Comparison of ENCODE assay signal across 8 cellular contexts in the genomic region with DNA sequence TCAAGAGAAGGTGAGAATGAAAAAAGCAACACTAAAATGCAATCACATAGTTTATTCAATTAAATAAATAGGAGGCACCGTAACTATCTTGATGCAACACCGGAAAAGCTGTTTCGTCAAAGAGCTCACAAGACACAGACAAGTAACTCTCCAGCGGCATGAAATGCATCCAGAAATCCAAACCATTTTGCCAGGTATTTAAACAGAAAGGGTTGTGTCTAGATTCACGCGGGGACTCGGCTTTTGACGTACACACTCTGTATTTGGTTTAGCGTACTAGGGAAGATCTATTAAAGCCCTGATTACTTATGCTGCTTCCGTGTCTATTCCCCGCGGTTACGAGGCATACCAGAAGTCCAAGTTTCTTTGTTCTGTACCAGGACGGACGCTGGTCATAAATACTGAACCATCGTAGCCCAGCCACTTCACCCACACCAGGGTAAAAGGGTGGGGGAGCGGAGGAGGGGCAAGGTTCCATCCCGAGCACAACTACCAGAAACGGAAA. TPM values are rescaled to one million over a fixed set of nuclear protein-coding genes. Genes with fewer than 3 reads are reported as not detected.
DNase-seq lines count a peak whose midpoint lies in the region; ATAC-seq and TF ChIP-seq lines count a peak whose summit lies in the region.

No MANE protein-coding gene starts in this region.

- peak in 2 of 4 donors; percentile 10 to 31 for TF ChIP-seq POLR2A in upper lobe of left lung (IDR thresholded peaks at IDR 0.05)

- TF ChIP-seq EP300 in upper lobe of left lung (IDR thresholded peaks at IDR 0.05): no peak

- 0% methylated on average over 18 to 19 of the region's 19 CpGs for WGBS in upper lobe of left lung, 2 donors

- ATAC-seq in HG03196 (IDR thresholded peaks at IDR 0.05; ENCODE audit: unreplicated experiment) (peak; percentile 0), SK-N-SH treated with all-trans-retinoic acid at 6 μM for 48 hours (peak; percentile 46), upper lobe of left lung (ENCODE audit: low FRiP score in 2 of 2) (peak in 1 of 2 donors; percentile 5), GM18873 (IDR thresholded peaks at IDR 0.05; ENCODE audit: low FRiP score, unreplicated experiment) (no peak)

- DNase-seq in activated T-cell treated with anti-CD3 and anti-CD28 coated beads for 24 hours (ENCODE audit: low read depth) (peak; percentile 2), dermis microvascular lymphatic vessel endothelial cell (ENCODE audit: low read depth in 2 of 2) (peak; percentile 48 to 78), medulla oblongata (ENCODE audit: extremely low spot score) (peak; percentile 58), upper lobe of left lung (peak in 1 of 2 donors; percentile 50)
- DNase-seq in activated T-cell treated with anti-CD3 and anti-CD28 coated beads, Interleukin-2, amount 50 U/mL, for 1 hour: no peak

- peak overlapping the region; percentile 96 to 100 (median 99) for H3K27ac ChIP-seq in upper lobe of left lung

- no peak for TF ChIP-seq CTCF in upper lobe of left lung (IDR thresholded peaks at IDR 0.05)

- H3K4me3 ChIP-seq in upper lobe of left lung: peak overlapping the region; percentile 62 to 76 (median 70)

- H3K4me1 ChIP-seq in upper lobe of left lung: peaks cover 45 to 50% (median 47%) of the 10 kb centered on the region in 4 donors

- H3K36me3 ChIP-seq in upper lobe of left lung: peaks cover 0 to 9% (median 0%) of the 10 kb centered on the region in 4 donors

- no peaks in the 10 kb centered on the region for H3K9me3 ChIP-seq in upper lobe of left lung

- no peaks in the 10 kb centered on the region for H3K27me3 ChIP-seq in upper lobe of left lung

TF ChIP-seq in SK-N-SH treated with all-trans-retinoic acid at 6 μM for 48 hours, 23 proteins besides CTCF, POLR2A, EP300 and RAD21:
- TF ChIP-seq ZC3H10 (CRISPR knock-in tag; IDR thresholded peaks at IDR 0.05) (no peak), ZNF70 (CRISPR knock-in tag; IDR thresholded peaks at IDR 0.05) (no peak)
- TF ChIP-seq, protein P1, sequence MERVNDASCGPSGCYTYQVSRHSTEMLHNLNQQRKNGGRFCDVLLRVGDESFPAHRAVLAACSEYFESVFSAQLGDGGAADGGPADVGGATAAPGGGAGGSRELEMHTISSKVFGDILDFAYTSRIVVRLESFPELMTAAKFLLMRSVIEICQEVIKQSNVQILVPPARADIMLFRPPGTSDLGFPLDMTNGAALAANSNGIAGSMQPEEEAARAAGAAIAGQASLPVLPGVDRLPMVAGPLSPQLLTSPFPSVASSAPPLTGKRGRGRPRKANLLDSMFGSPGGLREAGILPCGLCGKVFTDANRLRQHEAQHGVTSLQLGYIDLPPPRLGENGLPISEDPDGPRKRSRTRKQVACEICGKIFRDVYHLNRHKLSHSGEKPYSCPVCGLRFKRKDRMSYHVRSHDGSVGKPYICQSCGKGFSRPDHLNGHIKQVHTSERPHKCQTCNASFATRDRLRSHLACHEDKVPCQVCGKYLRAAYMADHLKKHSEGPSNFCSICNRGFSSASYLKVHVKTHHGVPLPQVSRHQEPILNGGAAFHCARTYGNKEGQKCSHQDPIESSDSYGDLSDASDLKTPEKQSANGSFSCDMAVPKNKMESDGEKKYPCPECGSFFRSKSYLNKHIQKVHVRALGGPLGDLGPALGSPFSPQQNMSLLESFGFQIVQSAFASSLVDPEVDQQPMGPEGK (CRISPR knock-in tag; IDR thresholded peaks at IDR 0.05; ENCODE audit: borderline replicate concordance): 0 out of 2 replicates have a peak, but pooled peaks have one; percentile 9

RNA-seq across cellular contexts. Expression of a gene that starts 0.7 kb away (rescaled TPM):
- total RNA-seq in dermis microvascular lymphatic vessel endothelial cell (78.4 and 116 TPM in 2 replicates), upper lobe of left lung (100 to 1,000 TPM in 4 of 6 donors, 10 to 100 TPM in 2; 95.0 to 286 (median 152) TPM)

RNA-seq across cellular contexts. Expression of a gene that starts 31.1 kb away (rescaled TPM):
- total RNA-seq in dermis microvascular lymphatic vessel endothelial cell: 47.8 and 61.5 TPM in 2 replicates
- 10 to 100 TPM in 5 of 6 donors, 1 to 10 TPM in 1; 5.5 to 80.1 (median 30.2) TPM for total RNA-seq in upper lobe of left lung
